ENCODE assay signal across 7 cellular contexts in the genomic region with DNA sequence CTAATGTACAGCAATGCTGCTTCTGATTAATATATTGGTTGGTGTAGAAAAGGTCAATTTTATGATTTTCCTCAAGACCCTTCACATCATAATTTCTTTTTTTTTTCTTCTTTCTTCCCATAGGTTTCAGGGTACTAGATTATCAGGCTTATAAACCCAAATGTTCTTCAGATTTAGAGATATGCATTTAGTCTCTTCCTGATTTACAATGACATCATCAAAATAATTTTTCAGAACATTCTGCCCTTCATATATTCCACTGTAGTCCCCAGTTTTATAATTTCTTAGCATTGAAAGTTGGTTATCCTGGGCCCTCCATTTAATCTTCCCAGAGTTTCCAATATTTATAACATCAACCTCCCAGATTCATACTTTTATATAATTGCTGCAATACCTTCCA.
"Had no signal": no experiment of that assay in that cellular context is flagged by ENCODE, and none has a peak within 500 bp of the region (broad histone marks: within the 10 kb centered on the region; RNA-seq: fewer than 3 reads in every experiment).

No MANE protein-coding gene starts in this region.

- H3K27ac Mint-ChIP-seq: IgD-negative memory B cell had no signal

- H3K36me3 Mint-ChIP-seq: IgD-negative memory B cell had no signal

- FAIRE-seq: HTR-8/SVneo, K562 had no signal

- H3K27ac ChIP-seq: HL-60 had no signal

- H3K27me3 Mint-ChIP-seq: IgD-negative memory B cell had no signal

- H3K4me3 Mint-ChIP-seq: IgD-negative memory B cell had no signal

- H3K4me1 Mint-ChIP-seq: IgD-negative memory B cell had no signal

- H3K4me3 ChIP-seq: K562 had no signal

- ATAC-seq: K562 had no signal

- DNase-seq: IMR-90, KBM-7, KG1 had no signal
